Comparison of ENCODE assay signal across 28 cellular contexts in the genomic region with DNA sequence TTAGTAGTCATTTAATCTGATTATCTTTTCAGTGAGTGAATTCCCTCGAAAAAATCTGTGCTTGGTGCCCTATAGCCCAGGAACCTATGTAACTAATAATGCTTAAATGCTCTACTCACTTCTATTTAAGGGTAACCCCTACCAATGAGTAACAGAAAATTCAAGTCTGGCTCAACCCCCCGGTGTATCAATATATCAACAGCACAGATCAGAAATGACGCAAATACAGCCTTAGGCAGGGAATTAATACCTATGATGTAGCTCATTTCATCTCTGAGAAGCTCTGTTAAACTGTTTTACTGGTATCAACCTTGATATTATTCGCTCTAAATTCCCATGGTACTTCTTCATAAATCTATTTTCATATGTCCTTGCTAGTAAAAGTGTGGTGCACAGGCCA. TPM values are rescaled to one million over a fixed set of nuclear protein-coding genes. Genes with fewer than 3 reads are reported as not detected.
DNase-seq lines count a peak whose midpoint lies in the region; ATAC-seq and TF ChIP-seq lines count a peak whose summit lies in the region.
"Had no signal": no experiment of that assay in that cellular context is flagged by ENCODE, and none has a peak within 500 bp of the region (broad histone marks: within the 10 kb centered on the region; RNA-seq: fewer than 3 reads in every experiment).

No MANE protein-coding gene starts in this region.

- H3K36me3 Mint-ChIP-seq in dendritic cell treated with granulocyte-macrophage colony-stimulating factor and Interleukin-4, amounts not matched to agents 40 ng/mL and 50 ng/mL, for 4 days (ENCODE audit: low read depth): peaks cover 13% of the 10 kb centered on the region
- no peaks in the 10 kb centered on the region for H3K36me3 Mint-ChIP-seq in neural progenitor cell
- H3K36me3 Mint-ChIP-seq: activated CD8-positive, alpha-beta memory T cell treated with anti-CD3 and anti-CD28 coated beads, Interleukin-2, amount 10 ng/mL, durations not matched to agents 7 days and 5 days; activated naive CD4-positive, alpha-beta T cell treated with anti-CD3 and anti-CD28 coated beads, Interleukin-2, amount 50 U/mL, for 24 hours; CD8-positive, alpha-beta memory T cell; naive B cell; stimulated activated effector memory CD8-positive, alpha-beta T cell treated with anti-CD3 and anti-CD28 coated beads, Interleukin-12 subunit alpha, Interleukin-12 subunit beta, amount 100 ng/mL, for 72 hours; T-cell had no signal

- H3K27ac ChIP-seq in neural progenitor cell: no peak overlapping the region
- peak overlapping the region; percentile 78 to 80 for H3K27ac ChIP-seq in tibial artery
- H3K27ac ChIP-seq: 22Rv1 had no signal

- H3K27me3 Mint-ChIP-seq in dendritic cell treated with granulocyte-macrophage colony-stimulating factor and Interleukin-4, amounts not matched to agents 40 ng/mL and 50 ng/mL, for 4 days: no peaks in the 10 kb centered on the region
- no peaks in the 10 kb centered on the region for H3K27me3 Mint-ChIP-seq in neural progenitor cell (ENCODE audit: insufficient read depth, low read depth)
- H3K27me3 Mint-ChIP-seq: activated CD4-positive, alpha-beta T cell treated with anti-CD3 and anti-CD28 coated beads, Interleukin-2, amount 10 ng/mL, durations not matched to agents 24 days and 14 days; activated CD8-positive, alpha-beta memory T cell treated with anti-CD3 and anti-CD28 coated beads, Interleukin-2, amount 10 ng/mL, durations not matched to agents 7 days and 5 days; activated naive CD4-positive, alpha-beta T cell treated with anti-CD3 and anti-CD28 coated beads, Interleukin-2, amount 50 U/mL, for 24 hours; CD8-positive, alpha-beta memory T cell; naive B cell; T-cell had no signal

- H3K4me3 ChIP-seq in neural progenitor cell: no peak overlapping the region
- no peak overlapping the region for H3K4me3 ChIP-seq in tibial artery
- H3K4me3 ChIP-seq: HAP-1, tibial nerve had no signal

- no peak overlapping the region for H3K9ac ChIP-seq in neural progenitor cell

- H3K27ac Mint-ChIP-seq in dendritic cell treated with granulocyte-macrophage colony-stimulating factor and Interleukin-4, amounts not matched to agents 40 ng/mL and 50 ng/mL, for 4 days: peak overlapping the region; percentile 13
- H3K27ac Mint-ChIP-seq in neural progenitor cell: peak overlapping the region; percentile 39
- H3K27ac Mint-ChIP-seq: activated CD4-positive, alpha-beta T cell treated with anti-CD3 and anti-CD28 coated beads, Interleukin-2, amount 10 ng/mL, durations not matched to agents 24 days and 14 days; activated CD8-positive, alpha-beta memory T cell treated with anti-CD3 and anti-CD28 coated beads, Interleukin-2, amount 10 ng/mL, durations not matched to agents 7 days and 5 days; activated naive CD4-positive, alpha-beta T cell treated with anti-CD3 and anti-CD28 coated beads, Interleukin-2, amount 50 U/mL, for 24 hours; CD8-positive, alpha-beta memory T cell; naive B cell; stimulated activated effector memory CD8-positive, alpha-beta T cell treated with anti-CD3 and anti-CD28 coated beads, Interleukin-12 subunit alpha, Interleukin-12 subunit beta, amount 100 ng/mL, for 72 hours; T-cell had no signal

- H3K4me2 ChIP-seq in neural progenitor cell: no peak overlapping the region

- no peak for ATAC-seq in HG02884 (IDR thresholded peaks at IDR 0.05; ENCODE audit: unreplicated experiment)
- ATAC-seq: activated CD8-positive, alpha-beta memory T cell treated with anti-CD3 and anti-CD28 coated beads, Interleukin-2, amount 10 ng/mL, durations not matched to agents 7 days and 5 days; esophagus mucosa; stimulated activated effector memory CD8-positive, alpha-beta T cell treated with anti-CD3 and anti-CD28 coated beads, Interleukin-12 subunit alpha, Interleukin-12 subunit beta, amount 100 ng/mL, for 72 hours; T-cell had no signal

- DNase-seq in NCI-H82 treated with DMSO at 0.1 percent for 48 hours (lab: John Stamatoyannopoulos, UW; ENCODE audit: unreplicated experiment): peak; percentile 78
- DNase-seq in NCI-H82 (lab: John Stamatoyannopoulos, UW): no peak
- DNase-seq in neural progenitor cell (ENCODE audit: low spot score): no peak
- no peak for DNase-seq in tibial artery
- DNase-seq in HuH-7 (ENCODE audit: low spot score): no peak
- no peak for DNase-seq in NCI-H1694 (lab: John Stamatoyannopoulos, UW)
- DNase-seq: activated CD4-positive, alpha-beta T cell treated with anti-CD3 and anti-CD28 coated beads, Interleukin-2, amount 10 ng/mL, durations not matched to agents 24 days and 14 days; activated CD8-positive, alpha-beta memory T cell treated with anti-CD3 and anti-CD28 coated beads, Interleukin-2, amount 10 ng/mL, durations not matched to agents 7 days and 5 days; anterior cingulate cortex; CD8-positive, alpha-beta memory T cell; DMS79; effector CD8-positive, alpha-beta T cell; KBM-7; naive B cell; NCI-H146; NCI-H748 treated with DMSO at 0.1 percent for 48 hours; SIG-M5; stimulated activated CD4-positive, alpha-beta T cell treated with anti-CD3 and anti-CD28 coated beads, Interleukin-2, amount 100 ng/mL, for 24 hours; T-cell had no signal

- no peak overlapping the region for H3K4me3 Mint-ChIP-seq in dendritic cell treated with granulocyte-macrophage colony-stimulating factor and Interleukin-4, amounts not matched to agents 40 ng/mL and 50 ng/mL, for 4 days
- no peak overlapping the region for H3K4me3 Mint-ChIP-seq in neural progenitor cell
- H3K4me3 Mint-ChIP-seq: activated CD4-positive, alpha-beta T cell treated with anti-CD3 and anti-CD28 coated beads, Interleukin-2, amount 10 ng/mL, durations not matched to agents 24 days and 14 days; activated CD8-positive, alpha-beta memory T cell treated with anti-CD3 and anti-CD28 coated beads, Interleukin-2, amount 10 ng/mL, durations not matched to agents 7 days and 5 days; activated naive CD4-positive, alpha-beta T cell treated with anti-CD3 and anti-CD28 coated beads, Interleukin-2, amount 50 U/mL, for 24 hours; CD8-positive, alpha-beta memory T cell; naive B cell; stimulated activated effector memory CD8-positive, alpha-beta T cell treated with anti-CD3 and anti-CD28 coated beads, Interleukin-12 subunit alpha, Interleukin-12 subunit beta, amount 100 ng/mL, for 72 hours; T-cell had no signal

- no peak for TF ChIP-seq CTCF in neural progenitor cell (IDR thresholded peaks at IDR 0.05)
- TF ChIP-seq CTCF in tibial artery (IDR thresholded peaks at IDR 0.05): no peak

- no peaks in the 10 kb centered on the region for H3K36me3 ChIP-seq in neural progenitor cell
- no peaks in the 10 kb centered on the region for H3K36me3 ChIP-seq in tibial artery
- H3K36me3 ChIP-seq: HAP-1, tibial nerve had no signal

- intact Hi-C loops in dendritic cell treated with granulocyte-macrophage colony-stimulating factor and Interleukin-4, amounts not matched to agents 40 ng/mL and 50 ng/mL, for 4 days (cut with micrococcal nuclease): no loop called here
- intact Hi-C loops in tibial artery (cut with DNase I; ENCODE audit: low total_unique reads): no loop called here

- H3K79me2 ChIP-seq in neural progenitor cell (ENCODE audit: low read depth): no peaks in the 10 kb centered on the region

- no peaks in the 10 kb centered on the region for H4K20me1 ChIP-seq in neural progenitor cell (ENCODE audit: low read depth)

- H3F3A ChIP-seq in neural progenitor cell (ENCODE audit: low read depth): no peaks in the 10 kb centered on the region

- peaks cover 47% of the 10 kb centered on the region for H3K4me1 Mint-ChIP-seq in dendritic cell treated with granulocyte-macrophage colony-stimulating factor and Interleukin-4, amounts not matched to agents 40 ng/mL and 50 ng/mL, for 4 days (ENCODE audit: low read depth)
- peaks cover 48% of the 10 kb centered on the region for H3K4me1 Mint-ChIP-seq in neural progenitor cell
- H3K4me1 Mint-ChIP-seq: activated CD4-positive, alpha-beta T cell treated with anti-CD3 and anti-CD28 coated beads, Interleukin-2, amount 10 ng/mL, durations not matched to agents 24 days and 14 days; activated CD8-positive, alpha-beta memory T cell treated with anti-CD3 and anti-CD28 coated beads, Interleukin-2, amount 10 ng/mL, durations not matched to agents 7 days and 5 days; activated naive CD4-positive, alpha-beta T cell treated with anti-CD3 and anti-CD28 coated beads, Interleukin-2, amount 50 U/mL, for 24 hours; CD8-positive, alpha-beta memory T cell; naive B cell; stimulated activated effector memory CD8-positive, alpha-beta T cell treated with anti-CD3 and anti-CD28 coated beads, Interleukin-12 subunit alpha, Interleukin-12 subunit beta, amount 100 ng/mL, for 72 hours; T-cell had no signal

- H3K9me3 ChIP-seq in neural progenitor cell (ENCODE audit: low read depth): no peaks in the 10 kb centered on the region
- H3K9me3 ChIP-seq in tibial artery: no peaks in the 10 kb centered on the region
- H3K9me3 ChIP-seq: HAP-1, tibial nerve had no signal

- peaks cover 13% of the 10 kb centered on the region for H3K4me1 ChIP-seq in neural progenitor cell
- H3K4me1 ChIP-seq in tibial artery: peaks cover 0 to 91% (median 56%) of the 10 kb centered on the region in 4 donors

- no peak overlapping the region for H2AFZ ChIP-seq in neural progenitor cell (replicated peaks)

- H3K9me3 Mint-ChIP-seq in dendritic cell treated with granulocyte-macrophage colony-stimulating factor and Interleukin-4, amounts not matched to agents 40 ng/mL and 50 ng/mL, for 4 days: no peaks in the 10 kb centered on the region
- no peaks in the 10 kb centered on the region for H3K9me3 Mint-ChIP-seq in neural progenitor cell
- H3K9me3 Mint-ChIP-seq: activated CD4-positive, alpha-beta T cell treated with anti-CD3 and anti-CD28 coated beads, Interleukin-2, amount 10 ng/mL, durations not matched to agents 24 days and 14 days; activated naive CD4-positive, alpha-beta T cell treated with anti-CD3 and anti-CD28 coated beads, Interleukin-2, amount 50 U/mL, for 24 hours; naive B cell had no signal

- H3K27me3 ChIP-seq in neural progenitor cell (no peaks in the 10 kb centered on the region), tibial artery (no peaks in the 10 kb centered on the region)
- H3K27me3 ChIP-seq: tibial nerve had no signal

RNA-seq across cellular contexts. Expression of a gene that starts 28.6 kb away (rescaled TPM):
- total RNA-seq in neural progenitor cell (ENCODE audit: low replicate concordance): 2.5 and 4.7 TPM in 2 replicates
- total RNA-seq: activated CD4-positive, alpha-beta T cell treated with anti-CD3 and anti-CD28 coated beads, Interleukin-2, amount 10 ng/mL, durations not matched to agents 24 days and 14 days; activated CD8-positive, alpha-beta memory T cell treated with anti-CD3 and anti-CD28 coated beads, Interleukin-2, amount 10 ng/mL, durations not matched to agents 7 days and 5 days; OCI-LY7 had no signal
